Comparison of ENCODE assay signal across 1 cellular context in genomic region chr7:42911482-42912447, GRCh38.
TF ChIP-seq lines count a peak whose summit lies in the region.

C7orf25 (minus strand) TSS chr7:42912070; CDS start chr7:42910900, 1,170 bp downstream.

TF ChIP-seq in GM12878, 131 proteins besides CTCF, POLR2A, EP300 and RAD21 (continued from another document and continues in another):
- TF ChIP-seq REST (IDR thresholded peaks at IDR 0.05; ENCODE audit: low read depth, low read length) (peak; percentile 30; the same call in 1 of the 2 replicates), SIN3A (IDR thresholded peaks at IDR 0.05; ENCODE audit: low read depth, low read length) (no peak), NFYA (IDR thresholded peaks at IDR 0.05; ENCODE audit: borderline replicate concordance, low read depth, low read length) (no peak), JUNB (IDR thresholded peaks at IDR 0.05) (no peak), BACH1 (IDR thresholded peaks at IDR 0.05; ENCODE audit: borderline replicate concordance) (peak; percentile 53; the same call in 1 of the 2 replicates), CREM (IDR thresholded peaks at IDR 0.05; ENCODE audit: low read depth) (peak; percentile 71; the same call in 1 of the 2 replicates), MEF2A (IDR thresholded peaks at IDR 0.05; ENCODE audit: insufficient read depth, low read depth, low read length) (no peak), ZNF217 (IDR thresholded peaks at IDR 0.05) (no peak), TCF12 (IDR thresholded peaks at IDR 0.05; ENCODE audit: low read depth, low read length) (no peak), BHLHE40 (IDR thresholded peaks at IDR 0.05; ENCODE audit: borderline replicate concordance in 1 of 2, low read depth in 2 of 2, low read length in 1 of 2) (peak; percentile 45 to 85; a peak in 3 of 4 replicates), YBX1 (IDR thresholded peaks at IDR 0.05) (no peak), RAD51 (IDR thresholded peaks at IDR 0.05) (peak; percentile 93), EGR1 (IDR thresholded peaks at IDR 0.05; ENCODE audit: borderline replicate concordance in 1 of 2, low read depth in 2 of 2, low read length in 2 of 2) (peak in 1 of 2 experiments; percentile 36; a peak in 1 of 3 replicates), RB1 (IDR thresholded peaks at IDR 0.05; ENCODE audit: borderline replicate concordance) (no peak; the same call in 1 of the 2 replicates), ZNF207 (IDR thresholded peaks at IDR 0.05; ENCODE audit: borderline replicate concordance) (no peak; the same call in none of the 2 replicates), FOXM1 (IDR thresholded peaks at IDR 0.05; ENCODE audit: low read depth, low read length) (no peak), GATAD2B (conservative IDR thresholded peaks at IDR 0.05; ENCODE audit: low read depth) (peak; percentile 92), PKNOX1 (IDR thresholded peaks at IDR 0.05) (no peak), MTA2 (IDR thresholded peaks at IDR 0.05; ENCODE audit: low read depth) (no peak), ZNF384 (IDR thresholded peaks at IDR 0.05; ENCODE audit: borderline replicate concordance, low read depth, low read length) (no peak), KAT2A (conservative IDR thresholded peaks at IDR 0.05; ENCODE audit: control insufficient read depth, low read depth, low read length) (no peak), NFXL1 (IDR thresholded peaks at IDR 0.05; ENCODE audit: borderline replicate concordance) (no peak), SP1 (IDR thresholded peaks at IDR 0.05; ENCODE audit: low read depth, low read length) (peak; percentile 24), KDM1A (IDR thresholded peaks at IDR 0.05; ENCODE audit: borderline replicate concordance) (no peak), HDGF (IDR thresholded peaks at IDR 0.05) (peak; percentile 77; the same call in 1 of the 2 replicates), SIX5 (IDR thresholded peaks at IDR 0.05; ENCODE audit: low read depth, low read length, severe bottlenecking) (peak; percentile 82), ATF2 (IDR thresholded peaks at IDR 0.05; ENCODE audit: low read length) (no peak), ZBTB4 (CRISPR knock-in tag; IDR thresholded peaks at IDR 0.05) (peak; percentile 35; the same call in 1 of the 2 replicates), ATF7 (IDR thresholded peaks at IDR 0.05; ENCODE audit: low read depth) (no peak)
- TF ChIP-seq, protein P1, sequence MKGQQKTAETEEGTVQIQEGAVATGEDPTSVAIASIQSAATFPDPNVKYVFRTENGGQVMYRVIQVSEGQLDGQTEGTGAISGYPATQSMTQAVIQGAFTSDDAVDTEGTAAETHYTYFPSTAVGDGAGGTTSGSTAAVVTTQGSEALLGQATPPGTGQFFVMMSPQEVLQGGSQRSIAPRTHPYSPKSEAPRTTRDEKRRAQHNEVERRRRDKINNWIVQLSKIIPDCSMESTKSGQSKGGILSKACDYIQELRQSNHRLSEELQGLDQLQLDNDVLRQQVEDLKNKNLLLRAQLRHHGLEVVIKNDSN (IDR thresholded peaks at IDR 0.05; ENCODE audit: borderline replicate concordance, extremely low read length, insufficient read depth, low read depth, low read length) = peak; percentile 98
- TF ChIP-seq, protein P2, sequence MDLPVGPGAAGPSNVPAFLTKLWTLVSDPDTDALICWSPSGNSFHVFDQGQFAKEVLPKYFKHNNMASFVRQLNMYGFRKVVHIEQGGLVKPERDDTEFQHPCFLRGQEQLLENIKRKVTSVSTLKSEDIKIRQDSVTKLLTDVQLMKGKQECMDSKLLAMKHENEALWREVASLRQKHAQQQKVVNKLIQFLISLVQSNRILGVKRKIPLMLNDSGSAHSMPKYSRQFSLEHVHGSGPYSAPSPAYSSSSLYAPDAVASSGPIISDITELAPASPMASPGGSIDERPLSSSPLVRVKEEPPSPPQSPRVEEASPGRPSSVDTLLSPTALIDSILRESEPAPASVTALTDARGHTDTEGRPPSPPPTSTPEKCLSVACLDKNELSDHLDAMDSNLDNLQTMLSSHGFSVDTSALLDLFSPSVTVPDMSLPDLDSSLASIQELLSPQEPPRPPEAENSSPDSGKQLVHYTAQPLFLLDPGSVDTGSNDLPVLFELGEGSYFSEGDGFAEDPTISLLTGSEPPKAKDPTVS (IDR thresholded peaks at IDR 0.05; ENCODE audit: low read depth, low read length) = no peak
- TF ChIP-seq, protein P3, sequence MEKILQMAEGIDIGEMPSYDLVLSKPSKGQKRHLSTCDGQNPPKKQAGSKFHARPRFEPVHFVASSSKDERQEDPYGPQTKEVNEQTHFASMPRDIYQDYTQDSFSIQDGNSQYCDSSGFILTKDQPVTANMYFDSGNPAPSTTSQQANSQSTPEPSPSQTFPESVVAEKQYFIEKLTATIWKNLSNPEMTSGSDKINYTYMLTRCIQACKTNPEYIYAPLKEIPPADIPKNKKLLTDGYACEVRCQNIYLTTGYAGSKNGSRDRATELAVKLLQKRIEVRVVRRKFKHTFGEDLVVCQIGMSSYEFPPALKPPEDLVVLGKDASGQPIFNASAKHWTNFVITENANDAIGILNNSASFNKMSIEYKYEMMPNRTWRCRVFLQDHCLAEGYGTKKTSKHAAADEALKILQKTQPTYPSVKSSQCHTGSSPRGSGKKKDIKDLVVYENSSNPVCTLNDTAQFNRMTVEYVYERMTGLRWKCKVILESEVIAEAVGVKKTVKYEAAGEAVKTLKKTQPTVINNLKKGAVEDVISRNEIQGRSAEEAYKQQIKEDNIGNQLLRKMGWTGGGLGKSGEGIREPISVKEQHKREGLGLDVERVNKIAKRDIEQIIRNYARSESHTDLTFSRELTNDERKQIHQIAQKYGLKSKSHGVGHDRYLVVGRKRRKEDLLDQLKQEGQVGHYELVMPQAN (conservative IDR thresholded peaks at IDR 0.05) = peak; percentile 80
- TF ChIP-seq, protein P4, sequence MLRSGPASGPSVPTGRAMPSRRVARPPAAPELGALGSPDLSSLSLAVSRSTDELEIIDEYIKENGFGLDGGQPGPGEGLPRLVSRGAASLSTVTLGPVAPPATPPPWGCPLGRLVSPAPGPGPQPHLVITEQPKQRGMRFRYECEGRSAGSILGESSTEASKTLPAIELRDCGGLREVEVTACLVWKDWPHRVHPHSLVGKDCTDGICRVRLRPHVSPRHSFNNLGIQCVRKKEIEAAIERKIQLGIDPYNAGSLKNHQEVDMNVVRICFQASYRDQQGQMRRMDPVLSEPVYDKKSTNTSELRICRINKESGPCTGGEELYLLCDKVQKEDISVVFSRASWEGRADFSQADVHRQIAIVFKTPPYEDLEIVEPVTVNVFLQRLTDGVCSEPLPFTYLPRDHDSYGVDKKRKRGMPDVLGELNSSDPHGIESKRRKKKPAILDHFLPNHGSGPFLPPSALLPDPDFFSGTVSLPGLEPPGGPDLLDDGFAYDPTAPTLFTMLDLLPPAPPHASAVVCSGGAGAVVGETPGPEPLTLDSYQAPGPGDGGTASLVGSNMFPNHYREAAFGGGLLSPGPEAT (IDR thresholded peaks at IDR 0.05; ENCODE audit: low read depth) = 0 out of 2 replicates have a peak, but pooled peaks have one; percentile 29
- TF ChIP-seq, protein P5, sequence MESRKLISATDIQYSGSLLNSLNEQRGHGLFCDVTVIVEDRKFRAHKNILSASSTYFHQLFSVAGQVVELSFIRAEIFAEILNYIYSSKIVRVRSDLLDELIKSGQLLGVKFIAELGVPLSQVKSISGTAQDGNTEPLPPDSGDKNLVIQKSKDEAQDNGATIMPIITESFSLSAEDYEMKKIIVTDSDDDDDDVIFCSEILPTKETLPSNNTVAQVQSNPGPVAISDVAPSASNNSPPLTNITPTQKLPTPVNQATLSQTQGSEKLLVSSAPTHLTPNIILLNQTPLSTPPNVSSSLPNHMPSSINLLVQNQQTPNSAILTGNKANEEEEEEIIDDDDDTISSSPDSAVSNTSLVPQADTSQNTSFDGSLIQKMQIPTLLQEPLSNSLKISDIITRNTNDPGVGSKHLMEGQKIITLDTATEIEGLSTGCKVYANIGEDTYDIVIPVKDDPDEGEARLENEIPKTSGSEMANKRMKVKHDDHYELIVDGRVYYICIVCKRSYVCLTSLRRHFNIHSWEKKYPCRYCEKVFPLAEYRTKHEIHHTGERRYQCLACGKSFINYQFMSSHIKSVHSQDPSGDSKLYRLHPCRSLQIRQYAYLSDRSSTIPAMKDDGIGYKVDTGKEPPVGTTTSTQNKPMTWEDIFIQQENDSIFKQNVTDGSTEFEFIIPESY (IDR thresholded peaks at IDR 0.05) = no peak
- TF ChIP-seq, protein P6, sequence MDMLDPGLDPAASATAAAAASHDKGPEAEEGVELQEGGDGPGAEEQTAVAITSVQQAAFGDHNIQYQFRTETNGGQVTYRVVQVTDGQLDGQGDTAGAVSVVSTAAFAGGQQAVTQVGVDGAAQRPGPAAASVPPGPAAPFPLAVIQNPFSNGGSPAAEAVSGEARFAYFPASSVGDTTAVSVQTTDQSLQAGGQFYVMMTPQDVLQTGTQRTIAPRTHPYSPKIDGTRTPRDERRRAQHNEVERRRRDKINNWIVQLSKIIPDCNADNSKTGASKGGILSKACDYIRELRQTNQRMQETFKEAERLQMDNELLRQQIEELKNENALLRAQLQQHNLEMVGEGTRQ (IDR thresholded peaks at IDR 0.05; ENCODE audit: borderline replicate concordance, low read depth, low read length) = peak; percentile 91
- TF ChIP-seq, protein P7, sequence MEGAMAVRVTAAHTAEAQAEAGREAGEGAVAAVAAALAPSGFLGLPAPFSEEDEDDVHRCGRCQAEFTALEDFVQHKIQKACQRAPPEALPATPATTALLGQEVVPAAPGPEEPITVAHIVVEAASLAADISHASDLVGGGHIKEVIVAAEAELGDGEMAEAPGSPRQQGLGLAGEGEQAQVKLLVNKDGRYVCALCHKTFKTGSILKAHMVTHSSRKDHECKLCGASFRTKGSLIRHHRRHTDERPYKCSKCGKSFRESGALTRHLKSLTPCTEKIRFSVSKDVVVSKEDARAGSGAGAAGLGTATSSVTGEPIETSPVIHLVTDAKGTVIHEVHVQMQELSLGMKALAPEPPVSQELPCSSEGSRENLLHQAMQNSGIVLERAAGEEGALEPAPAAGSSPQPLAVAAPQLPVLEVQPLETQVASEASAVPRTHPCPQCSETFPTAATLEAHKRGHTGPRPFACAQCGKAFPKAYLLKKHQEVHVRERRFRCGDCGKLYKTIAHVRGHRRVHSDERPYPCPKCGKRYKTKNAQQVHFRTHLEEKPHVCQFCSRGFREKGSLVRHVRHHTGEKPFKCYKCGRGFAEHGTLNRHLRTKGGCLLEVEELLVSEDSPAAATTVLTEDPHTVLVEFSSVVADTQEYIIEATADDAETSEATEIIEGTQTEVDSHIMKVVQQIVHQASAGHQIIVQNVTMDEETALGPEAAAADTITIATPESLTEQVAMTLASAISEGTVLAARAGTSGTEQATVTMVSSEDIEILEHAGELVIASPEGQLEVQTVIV (IDR thresholded peaks at IDR 0.05; ENCODE audit: borderline replicate concordance, partially characterized antibody) = peak; percentile 56
